Comparison of ENCODE assay signal across 36 cellular contexts in genomic region chr17:57206928-57207327, GRCh38.
"Had no signal": no experiment of that assay in that cellular context is flagged by ENCODE, and none has a peak within 500 bp of the region (broad histone marks: within the 10 kb centered on the region; RNA-seq: fewer than 3 reads in every experiment).

No MANE protein-coding gene starts in this region.

- H3K27ac ChIP-seq: adrenal gland, body of pancreas, brain microvascular endothelial cell, breast epithelium, VCaP had no signal

- H3K27me3 ChIP-seq: adrenal gland, body of pancreas, brain microvascular endothelial cell, breast epithelium had no signal

- ATAC-seq: activated CD8-positive, alpha-beta T cell treated with anti-CD3 and anti-CD28 coated beads for 36 hours; activated naive CD4-positive, alpha-beta T cell treated with anti-CD3 and anti-CD28 coated beads, Interleukin-2, amount 50 U/mL, for 72 hours; activated T-cell treated with anti-CD3 and anti-CD28 coated beads, Interleukin-2, amount 50 U/mL, for 4 hours; activated T-cell treated with anti-CD3 and anti-CD28 coated beads, Interleukin-2, amount 50 U/mL, for 72 hours; activated T-helper 17 cell treated with anti-CD3 and anti-CD28 coated beads, Interleukin-2, amount 50 U/mL, for 72 hours; body of pancreas had no signal

- H3K27me3 Mint-ChIP-seq: activated naive CD8-positive, alpha-beta T cell treated with anti-CD3 and anti-CD28 coated beads for 36 hours had no signal

- H3K4me1 Mint-ChIP-seq: activated B cell treated with CpG ODN at 0.5 μM for 24 hours; activated naive CD8-positive, alpha-beta T cell treated with anti-CD3 and anti-CD28 coated beads for 36 hours had no signal

- FAIRE-seq: astrocyte, TTC549 had no signal

- H3K36me3 ChIP-seq: adrenal gland, brain microvascular endothelial cell, breast epithelium had no signal

- H3K27ac Mint-ChIP-seq: activated B cell treated with CpG ODN at 0.5 μM for 24 hours; activated CD4-positive, alpha-beta memory T cell treated with anti-CD3 and anti-CD28 coated beads for 36 hours; activated CD4-positive, alpha-beta T cell treated with anti-CD3 and anti-CD28 coated beads, Interleukin-2, amount 10 ng/mL, durations not matched to agents 24 days and 14 days; activated CD8-positive, alpha-beta T cell treated with anti-CD3 and anti-CD28 coated beads for 36 hours; activated naive CD4-positive, alpha-beta T cell treated with anti-CD3 and anti-CD28 coated beads for 36 hours; activated naive CD4-positive, alpha-beta T cell treated with anti-CD3 and anti-CD28 coated beads, Interleukin-2, amount 50 U/mL, for 72 hours; activated naive CD8-positive, alpha-beta T cell treated with anti-CD3 and anti-CD28 coated beads for 36 hours; activated T-cell treated with anti-CD3 and anti-CD28 coated beads, Interleukin-2, amount 50 U/mL, for 72 hours; activated T-helper 1 cell treated with anti-CD3 and anti-CD28 coated beads, Interleukin-12 subunit alpha, Interleukin-12 subunit beta, Interleukin-2, Interleukin-4 antibody, amounts not matched to agents 30 ng/mL and 10 ng/mL and 1 ng/mL, durations not matched to agents 14 hours and 24 hours and 36 hours; activated T-helper 17 cell treated with anti-CD3 and anti-CD28 coated beads, Interleukin-2, amount 50 U/mL, for 72 hours; T-helper 1 cell treated with Interleukin-12 subunit alpha and Interleukin-12 subunit beta and Interleukin-4 antibody, amounts not matched to agents 30 μg/mL and 1 μg/mL, for 36 hours; T-helper 2 cell treated with Interferon-gamma antibody and Interleukin-4, amounts not matched to agents 5 μg/mL and 100 μg/mL, for 36 hours had no signal

- H3K9me3 Mint-ChIP-seq: activated naive CD8-positive, alpha-beta T cell treated with anti-CD3 and anti-CD28 coated beads for 36 hours; activated T-cell treated with anti-CD3 and anti-CD28 coated beads, Interleukin-2, amount 50 U/mL, for 72 hours; activated T-helper 1 cell treated with anti-CD3 and anti-CD28 coated beads, Interleukin-12 subunit alpha, Interleukin-12 subunit beta, Interleukin-2, Interleukin-4 antibody, amounts not matched to agents 30 ng/mL and 10 ng/mL and 1 ng/mL, durations not matched to agents 14 hours and 24 hours and 36 hours; activated T-helper 17 cell treated with anti-CD3 and anti-CD28 coated beads, Interleukin-2, amount 50 U/mL, for 72 hours had no signal

- DNase-seq: activated B cell treated with CpG ODN at 0.5 μM for 24 hours; activated CD4-positive, alpha-beta memory T cell treated with anti-CD3 and anti-CD28 coated beads for 36 hours; activated CD4-positive, alpha-beta T cell treated with anti-CD3 and anti-CD28 coated beads for 4 hours; activated CD4-positive, alpha-beta T cell treated with anti-CD3 and anti-CD28 coated beads, Interleukin-2, amount 10 ng/mL, durations not matched to agents 24 days and 14 days; activated CD4-positive, alpha-beta T cell treated with anti-CD3 and anti-CD28 coated beads, Interleukin-2, amount 50 U/mL, for 1 hour; activated CD4-positive, alpha-beta T cell treated with anti-CD3 and anti-CD28 coated beads, Interleukin-2, amount 50 U/mL, for 4 hours; activated CD4-positive, CD25-positive, alpha-beta regulatory T cell treated with anti-CD3 and anti-CD28 coated beads, Interleukin-2, amount 50 U/mL, for 72 hours; activated CD8-positive, alpha-beta memory T cell treated with anti-CD3 and anti-CD28 coated beads, Interleukin-2, amount 50 U/mL, for 4 hours; activated CD8-positive, alpha-beta T cell treated with anti-CD3 and anti-CD28 coated beads for 36 hours; activated effector memory CD4-positive, alpha-beta T cell treated with anti-CD3 and anti-CD28 coated beads, Interleukin-2, amount 50 U/mL, for 16 hours; activated gamma-delta T cell treated with Interleukin-2 at 50 U/mL for 16 hours; activated naive CD4-positive, alpha-beta T cell; activated naive CD4-positive, alpha-beta T cell treated with anti-CD3 and anti-CD28 coated beads for 36 hours; activated naive CD4-positive, alpha-beta T cell treated with anti-CD3 and anti-CD28 coated beads, Interleukin-2, amount 50 U/mL, for 16 hours; activated naive CD8-positive, alpha-beta T cell treated with anti-CD3 and anti-CD28 coated beads for 36 hours; activated T-cell treated with anti-CD3 and anti-CD28 coated beads for 4 hours; activated T-cell treated with anti-CD3 and anti-CD28 coated beads, Interleukin-2, amount 50 U/mL, for 1 hour; activated T-cell treated with anti-CD3 and anti-CD28 coated beads, Interleukin-2, amount 50 U/mL, for 4 hours; activated T-cell treated with anti-CD3 and anti-CD28 coated beads, Interleukin-2, amount 50 U/mL, for 72 hours; adrenal gland; amniotic stem cell; aorta; body of pancreas; brain microvascular endothelial cell; central memory CD4-positive, alpha-beta T cell; T-helper 2 cell; T-helper 9 cell had no signal

- H3K36me3 Mint-ChIP-seq: activated naive CD8-positive, alpha-beta T cell treated with anti-CD3 and anti-CD28 coated beads for 36 hours had no signal

- H3K4me1 ChIP-seq: adrenal gland, body of pancreas, breast epithelium had no signal

- H3K4me3 Mint-ChIP-seq: activated B cell treated with CpG ODN at 0.5 μM for 24 hours; activated CD4-positive, alpha-beta memory T cell treated with anti-CD3 and anti-CD28 coated beads for 36 hours; activated CD4-positive, alpha-beta T cell treated with anti-CD3 and anti-CD28 coated beads, Interleukin-2, amount 10 ng/mL, durations not matched to agents 24 days and 14 days; activated CD8-positive, alpha-beta T cell treated with anti-CD3 and anti-CD28 coated beads for 36 hours; activated naive CD4-positive, alpha-beta T cell treated with anti-CD3 and anti-CD28 coated beads for 36 hours; activated naive CD8-positive, alpha-beta T cell treated with anti-CD3 and anti-CD28 coated beads for 36 hours; activated T-cell treated with anti-CD3 and anti-CD28 coated beads, Interleukin-2, amount 50 U/mL, for 4 hours; activated T-cell treated with anti-CD3 and anti-CD28 coated beads, Interleukin-2, amount 50 U/mL, for 72 hours; activated T-helper 1 cell treated with anti-CD3 and anti-CD28 coated beads, Interleukin-12 subunit alpha, Interleukin-12 subunit beta, Interleukin-2, Interleukin-4 antibody, amounts not matched to agents 30 ng/mL and 10 ng/mL and 1 ng/mL, durations not matched to agents 14 hours and 24 hours and 36 hours; activated T-helper 17 cell treated with anti-CD3 and anti-CD28 coated beads, Interleukin-2, amount 50 U/mL, for 72 hours; T-helper 1 cell treated with Interleukin-12 subunit alpha and Interleukin-12 subunit beta and Interleukin-4 antibody, amounts not matched to agents 30 μg/mL and 1 μg/mL, for 36 hours; T-helper 2 cell treated with Interferon-gamma antibody and Interleukin-4, amounts not matched to agents 5 μg/mL and 100 μg/mL, for 36 hours had no signal

- H3K4me3 ChIP-seq: adrenal gland, body of pancreas, breast epithelium had no signal
